In the genomic region with DNA sequence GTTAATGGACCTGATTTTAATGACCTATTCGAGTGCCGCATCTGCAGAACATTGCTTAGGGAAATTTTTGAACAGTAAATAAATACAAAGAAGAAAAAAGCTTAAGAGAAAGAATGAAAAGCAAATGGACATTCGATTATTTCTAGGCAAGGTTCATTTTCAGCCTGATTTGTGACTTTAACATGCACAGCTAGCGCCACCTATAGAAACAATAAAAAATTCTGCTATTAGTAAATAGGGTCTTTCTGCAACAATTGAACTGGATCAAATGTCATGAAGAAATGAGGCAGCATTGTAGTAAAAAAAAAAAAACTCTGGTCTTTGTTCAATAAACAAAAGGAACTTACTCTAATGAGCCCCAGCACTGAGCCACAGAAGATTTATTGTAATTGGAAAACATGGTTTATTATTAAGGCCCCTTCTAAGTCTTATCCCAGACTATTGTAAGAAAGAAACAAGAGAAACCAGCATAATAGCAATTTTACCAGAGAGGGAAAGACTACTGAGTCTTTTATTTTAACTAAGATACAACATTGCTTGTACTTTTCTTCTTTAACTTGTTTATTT, we compare ENCODE assay signal across 8 cellular contexts. TPM values are rescaled to one million over a fixed set of nuclear protein-coding genes. Genes with fewer than 3 reads are reported as not detected.
DNase-seq lines count a peak whose midpoint lies in the region; ATAC-seq and TF ChIP-seq lines count a peak whose summit lies in the region.

No MANE protein-coding gene starts in this region.

- H3K9me3 ChIP-seq in SK-N-SH (no peaks in the 10 kb centered on the region), smooth muscle cell (replicated peaks; ENCODE audit: low read depth) (no peaks in the 10 kb centered on the region)
- no peaks in the 10 kb centered on the region for H3K9me3 ChIP-seq in effector memory CD4-positive, alpha-beta T cell (ENCODE audit: control insufficient read depth, low read length)

- no peaks in the 10 kb centered on the region for H3K9me2 ChIP-seq in SK-N-SH

- H3K36me3 Mint-ChIP-seq in endothelial cell (ENCODE audit: low read depth, unreplicated experiment): no peaks in the 10 kb centered on the region

- no peaks in the 10 kb centered on the region for H3F3A ChIP-seq in SK-N-SH (replicated peaks; ENCODE audit: insufficient read depth)
- no peaks in the 10 kb centered on the region for H3F3A ChIP-seq in smooth muscle cell (ENCODE audit: low read depth)

- H3K4me3 Mint-ChIP-seq in endothelial cell (ENCODE audit: unreplicated experiment): no peak overlapping the region

- no peaks in the 10 kb centered on the region for H3K4me1 Mint-ChIP-seq in endothelial cell (ENCODE audit: unreplicated experiment)

- H3K27me3 Mint-ChIP-seq in endothelial cell (ENCODE audit: unreplicated experiment): no peaks in the 10 kb centered on the region

- no peak overlapping the region for H3K9ac ChIP-seq in SK-N-SH
- no peak overlapping the region for H3K9ac ChIP-seq in smooth muscle cell (ENCODE audit: low read depth)

- TF ChIP-seq RAD21 in SK-N-SH (IDR thresholded peaks at IDR 0.05; ENCODE audit: low read length): peak; percentile 81

- H3K27ac ChIP-seq in SK-N-SH (ENCODE audit: low read depth in 2 of 2, low read length in 1 of 2) (no peak overlapping the region), smooth muscle cell (ENCODE audit: low read depth) (no peak overlapping the region)
- no peak overlapping the region for H3K27ac ChIP-seq in effector memory CD4-positive, alpha-beta T cell (ENCODE audit: insufficient read depth, low read length, poor library complexity, severe bottlenecking)

- no peak for ATAC-seq in SK-N-SH treated with all-trans-retinoic acid at 6 μM for 48 hours

- H4K20me1 ChIP-seq in SK-N-SH (ENCODE audit: insufficient read depth) (no peaks in the 10 kb centered on the region), smooth muscle cell (ENCODE audit: low read depth) (no peaks in the 10 kb centered on the region)

- no peaks in the 10 kb centered on the region for H3K9me3 Mint-ChIP-seq in endothelial cell (ENCODE audit: unreplicated experiment)

- POLR2A ChIA-PET in SK-N-SH (lab: Yijun Ruan, JAX): interaction anchor here (0.7 kb wide), 1 partner anchor 772 kb away, joined by 4 read pairs; no protein-coding TSS in a partner anchor

- CTCF ChIA-PET in SK-N-SH (lab: Yijun Ruan, JAX): interaction anchor here (0.9 to 1.9 kb wide), 9 partner anchors 9 to 1302 kb away, joined by 3 to 7 read pairs (median 4); partner anchors contain the start of gene GHITM

- 21% methylated on average over 4 of the region's 4 CpGs for WGBS in SK-N-SH (ENCODE audit: low lambda C conversion rate)
- 40% methylated on average over 4 of the region's 4 CpGs for WGBS in smooth muscle cell (ENCODE audit: low lambda C conversion rate)

- no peak overlapping the region for H3K4me3 ChIP-seq in SK-N-SH (ENCODE audit: low read depth in 2 of 2, low read length in 1 of 2)
- no peak overlapping the region for H3K4me3 ChIP-seq in smooth muscle cell
- H3K4me3 ChIP-seq in effector memory CD4-positive, alpha-beta T cell (ENCODE audit: insufficient read depth, low read depth, low read length, poor library complexity, severe bottlenecking): no peak overlapping the region

- H2AFZ ChIP-seq in SK-N-SH (ENCODE audit: low read depth) (no peak overlapping the region), smooth muscle cell (ENCODE audit: low read depth) (no peak overlapping the region)

- DNase-seq in SK-N-SH (peak; percentile 18), NCI-H2227 treated with DMSO at 0.1 percent for 48 hours (lab: John Stamatoyannopoulos, UW) (peak; percentile 1), endothelial cell (ENCODE audit: low spot score) (no peak), smooth muscle cell (lab: John Stamatoyannopoulos, UW; ENCODE audit: unreplicated experiment) (no peak), RPMI8226 (no peak), HCEC 1CT (no peak)
- no peak for DNase-seq in effector memory CD4-positive, alpha-beta T cell

- no peak for TF ChIP-seq EP300 in SK-N-SH (IDR thresholded peaks at IDR 0.05; ENCODE audit: borderline replicate concordance in 1 of 2, low read depth in 1 of 2, low read length in 1 of 2)

- H3K27me3 ChIP-seq in SK-N-SH (ENCODE audit: insufficient read depth) (no peaks in the 10 kb centered on the region), smooth muscle cell (ENCODE audit: low read depth) (no peaks in the 10 kb centered on the region)
- H3K27me3 ChIP-seq in effector memory CD4-positive, alpha-beta T cell (replicated peaks; ENCODE audit: control insufficient read depth, insufficient read depth, low read length, poor library complexity, severe bottlenecking): no peaks in the 10 kb centered on the region

- no peaks in the 10 kb centered on the region for H3K79me2 ChIP-seq in SK-N-SH (ENCODE audit: insufficient read depth)
- H3K79me2 ChIP-seq in smooth muscle cell (ENCODE audit: low read depth): no peaks in the 10 kb centered on the region

- H3K4me2 ChIP-seq in SK-N-SH (no peak overlapping the region), smooth muscle cell (no peak overlapping the region)

- TF ChIP-seq CTCF in SK-N-SH (IDR thresholded peaks at IDR 0.05) (peak; percentile 75), endothelial cell (IDR thresholded peaks at IDR 0.05; ENCODE audit: unreplicated experiment) (peak; percentile 61), smooth muscle cell (IDR thresholded peaks at IDR 0.05; ENCODE audit: borderline replicate concordance, insufficient read depth, poor library complexity, severe bottlenecking) (peak; percentile 63)

- H3K27ac Mint-ChIP-seq in endothelial cell (ENCODE audit: unreplicated experiment): no peak overlapping the region

- H3K4me1 ChIP-seq in SK-N-SH (ENCODE audit: control insufficient read depth in 1 of 2, insufficient read depth in 2 of 2, low read depth in 1 of 2, low read length in 1 of 2): peaks cover 0 to 7% of the 10 kb centered on the region in 2 experiments; a peak in 2 of 4 replicates
- H3K4me1 ChIP-seq in smooth muscle cell (ENCODE audit: low read depth): no peaks in the 10 kb centered on the region
- no peaks in the 10 kb centered on the region for H3K4me1 ChIP-seq in effector memory CD4-positive, alpha-beta T cell (ENCODE audit: control insufficient read depth, insufficient read depth, low read length, poor library complexity, severe bottlenecking)

- H3K36me3 ChIP-seq in SK-N-SH (replicated peaks in 1 of 2; ENCODE audit: control insufficient read depth in 1 of 2, insufficient read depth in 2 of 2, low read length in 1 of 2): no peaks in the 10 kb centered on the region
- no peaks in the 10 kb centered on the region for H3K36me3 ChIP-seq in smooth muscle cell (ENCODE audit: low read depth)
- no peaks in the 10 kb centered on the region for H3K36me3 ChIP-seq in effector memory CD4-positive, alpha-beta T cell (ENCODE audit: control insufficient read depth, insufficient read depth, low read length)

TF ChIP-seq in SK-N-SH, 30 proteins besides CTCF, POLR2A, EP300 and RAD21:
- no peak for TF ChIP-seq YY1 (IDR thresholded peaks at IDR 0.05; ENCODE audit: low read depth)
- peak; percentile 36; the same call in 1 of the 2 replicates for TF ChIP-seq SMC3 (IDR thresholded peaks at IDR 0.05; ENCODE audit: low read depth, low read length)

TF ChIP-seq in SK-N-SH treated with all-trans-retinoic acid at 6 μM for 48 hours, 23 proteins besides CTCF, POLR2A, EP300 and RAD21:
- TF ChIP-seq ZC3H10 (CRISPR knock-in tag; IDR thresholded peaks at IDR 0.05) (no peak), ZNF8 (CRISPR knock-in tag; IDR thresholded peaks at IDR 0.05) (no peak), SNAI2 (CRISPR knock-in tag; IDR thresholded peaks at IDR 0.05) (no peak), RARB (CRISPR knock-in tag; IDR thresholded peaks at IDR 0.05) (no peak), PATZ1 (CRISPR knock-in tag; IDR thresholded peaks at IDR 0.05; ENCODE audit: borderline replicate concordance) (no peak), GLIS3 (CRISPR knock-in tag; IDR thresholded peaks at IDR 0.05) (no peak)
- TF ChIP-seq, protein P1, sequence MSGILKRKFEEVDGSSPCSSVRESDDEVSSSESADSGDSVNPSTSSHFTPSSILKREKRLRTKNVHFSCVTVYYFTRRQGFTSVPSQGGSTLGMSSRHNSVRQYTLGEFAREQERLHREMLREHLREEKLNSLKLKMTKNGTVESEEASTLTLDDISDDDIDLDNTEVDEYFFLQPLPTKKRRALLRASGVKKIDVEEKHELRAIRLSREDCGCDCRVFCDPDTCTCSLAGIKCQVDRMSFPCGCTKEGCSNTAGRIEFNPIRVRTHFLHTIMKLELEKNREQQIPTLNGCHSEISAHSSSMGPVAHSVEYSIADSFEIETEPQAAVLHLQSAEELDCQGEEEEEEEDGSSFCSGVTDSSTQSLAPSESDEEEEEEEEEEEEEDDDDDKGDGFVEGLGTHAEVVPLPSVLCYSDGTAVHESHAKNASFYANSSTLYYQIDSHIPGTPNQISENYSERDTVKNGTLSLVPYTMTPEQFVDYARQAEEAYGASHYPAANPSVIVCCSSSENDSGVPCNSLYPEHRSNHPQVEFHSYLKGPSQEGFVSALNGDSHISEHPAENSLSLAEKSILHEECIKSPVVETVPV (CRISPR knock-in tag; IDR thresholded peaks at IDR 0.05): no peak

RNA-seq across cellular contexts. Expression of gene GHITM, which starts 41.4 kb away (rescaled TPM):
- 113 and 172 TPM in 2 replicates for polyA plus RNA-seq in SK-N-SH (2012; rRNA removed)
- 165 and 168 TPM in 2 replicates for polyA plus RNA-seq in SK-N-SH (2012; cell fraction: cytosol; rRNA removed)
- 33.6 and 75.5 TPM in 2 replicates for polyA plus RNA-seq in SK-N-SH (2012; cell fraction: nucleus; rRNA removed)
- 97.8 TPM for total RNA-seq in endothelial cell (ENCODE audit: unreplicated experiment)
- total RNA-seq in smooth muscle cell: 160 and 171 TPM in 2 replicates
- 147 and 160 TPM in 2 replicates for polyA plus RNA-seq in smooth muscle cell

Comparison
In these comparisons a context has a peak if more than half of its experiments do, and no peak if none do; other contexts are left out.
1. DNase-seq: peak in SK-N-SH (single experiment) and NCI-H2227 treated with DMSO at 0.1 percent for 48 hours (single experiment); none in endothelial cell (single experiment), smooth muscle cell (single experiment), effector memory CD4-positive, alpha-beta T cell (0 of 3), RPMI8226 (single experiment) and HCEC 1CT (single experiment).
2. Peak in every context shown above with its lines, with median percentiles within 50 percentile points of each other: CTCF ChIP-seq.